Comparison of ENCODE assay signal across 11 cellular contexts in the genomic region with DNA sequence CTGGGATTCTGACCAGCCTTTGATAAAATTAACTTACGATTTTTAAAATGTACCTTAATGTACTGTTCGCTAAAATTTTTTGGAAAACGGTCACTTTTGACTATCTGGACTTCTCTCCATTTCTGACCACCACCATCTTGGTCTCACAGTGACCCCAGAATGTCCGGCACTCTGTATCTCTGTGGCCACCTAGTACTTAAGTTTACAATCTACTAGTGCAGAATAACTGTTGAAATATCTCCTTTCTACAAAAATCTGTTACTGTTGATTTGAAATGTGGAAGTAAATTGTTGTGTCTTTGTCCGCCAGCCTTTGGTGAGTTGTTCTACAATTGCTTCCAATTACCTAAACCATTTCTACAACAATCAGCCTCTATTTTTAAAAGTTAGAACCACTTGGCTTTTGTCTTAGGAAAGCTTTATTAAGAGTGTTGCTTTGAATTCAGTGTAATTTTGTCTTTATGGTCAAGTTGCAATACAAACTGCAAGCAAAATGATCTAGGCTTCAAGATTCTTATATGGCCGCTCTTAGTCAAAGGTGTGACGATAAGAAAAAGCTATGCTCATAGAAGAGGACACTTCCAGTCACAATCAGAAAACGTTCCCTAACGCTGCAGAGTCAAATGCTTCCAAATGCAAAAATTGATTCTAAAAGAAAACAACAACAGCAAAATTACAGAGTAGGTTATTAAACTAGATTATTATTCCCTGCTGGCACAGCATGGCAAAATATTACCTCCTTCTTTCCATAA.
"Had no signal": no experiment of that assay in that cellular context is flagged by ENCODE, and none has a peak within 500 bp of the region (broad histone marks: within the 10 kb centered on the region; RNA-seq: fewer than 3 reads in every experiment).

No MANE protein-coding gene starts in this region.

- H3K27ac ChIP-seq: GM23248 had no signal

- H3K4me3 Mint-ChIP-seq: GM23338, H9, HFFc6 had no signal

- H3K4me2 ChIP-seq: GM23338 had no signal

- H3K9me3 ChIP-seq: HAP-1 had no signal

- H3K4me3 ChIP-seq: GM23248, GM23338, HAP-1 had no signal

- H3K9ac ChIP-seq: GM23248 had no signal

- H3K9me3 Mint-ChIP-seq: GM23338, H9, HFFc6 had no signal

- H3K36me3 ChIP-seq: HAP-1 had no signal

- FAIRE-seq: H1, H54 had no signal

- DNase-seq: GOT3, H7, H9, HCEC 1CT had no signal

- H2AFZ ChIP-seq: GM23248, GM23338 had no signal

- ATAC-seq: GM23338, HCT116 had no signal

- H3K27ac Mint-ChIP-seq: HFFc6 had no signal
